Comparison of ENCODE assay signal across 8 cellular contexts in genomic region chr22:39471421-39472141, GRCh38. TPM values are rescaled to one million over a fixed set of nuclear protein-coding genes. Genes with fewer than 3 reads are reported as not detected.
DNase-seq lines count a peak whose midpoint lies in the region; ATAC-seq and TF ChIP-seq lines count a peak whose summit lies in the region.

No MANE protein-coding gene starts in this region.

- H3K4me1 Mint-ChIP-seq in activated T-cell treated with anti-CD3 and anti-CD28 coated beads, Interleukin-2, amount 50 U/mL, for 4 hours (ENCODE audit: low read depth), result peaks cover 19% of the 10 kb centered on the region
- H3K4me1 Mint-ChIP-seq in activated T-helper 1 cell treated with anti-CD3 and anti-CD28 coated beads, Interleukin-12 subunit alpha, Interleukin-12 subunit beta, Interleukin-2, Interleukin-4 antibody, amounts not matched to agents 30 ng/mL and 10 ng/mL and 1 ng/mL, durations not matched to agents 14 hours and 24 hours and 36 hours (ENCODE audit: low read depth), result peaks cover 28% of the 10 kb centered on the region

- TF ChIP-seq CTCF in upper lobe of left lung (IDR thresholded peaks at IDR 0.05), result peak in 1 of 6 experiments; percentile 18

- peak overlapping the region; percentile 82 to 90 (median 84) for H3K27ac ChIP-seq in upper lobe of left lung

- TF ChIP-seq EP300 in upper lobe of left lung (IDR thresholded peaks at IDR 0.05), result peak in 1 of 4 donors; percentile 3

- peak in 2 of 4 donors; percentile 9 to 11 for TF ChIP-seq POLR2A in upper lobe of left lung (IDR thresholded peaks at IDR 0.05)

- ATAC-seq in activated T-cell treated with anti-CD3 and anti-CD28 coated beads, Interleukin-2, amount 50 U/mL, for 4 hours, result peak; percentile 66 to 71
- ATAC-seq in HG03175 (IDR thresholded peaks at IDR 0.05; ENCODE audit: unreplicated experiment) (peak; percentile 61), upper lobe of left lung (ENCODE audit: low FRiP score in 2 of 2) (peak; percentile 41 to 60)

- no peaks in the 10 kb centered on the region for H3K9me3 Mint-ChIP-seq in activated T-cell treated with anti-CD3 and anti-CD28 coated beads, Interleukin-2, amount 50 U/mL, for 4 hours
- no peaks in the 10 kb centered on the region for H3K9me3 Mint-ChIP-seq in activated T-helper 1 cell treated with anti-CD3 and anti-CD28 coated beads, Interleukin-12 subunit alpha, Interleukin-12 subunit beta, Interleukin-2, Interleukin-4 antibody, amounts not matched to agents 30 ng/mL and 10 ng/mL and 1 ng/mL, durations not matched to agents 14 hours and 24 hours and 36 hours

- intact Hi-C loops in activated T-helper 1 cell treated with anti-CD3 and anti-CD28 coated beads, Interleukin-12 subunit alpha, Interleukin-12 subunit beta, Interleukin-2, Interleukin-4 antibody, amounts not matched to agents 30 ng/mL and 10 ng/mL and 1 ng/mL, durations not matched to agents 14 hours and 24 hours and 36 hours (cut with micrococcal nuclease), result no loop called here

- peak overlapping the region; percentile 67 for H3K27ac Mint-ChIP-seq in activated T-helper 1 cell treated with anti-CD3 and anti-CD28 coated beads, Interleukin-12 subunit alpha, Interleukin-12 subunit beta, Interleukin-2, Interleukin-4 antibody, amounts not matched to agents 30 ng/mL and 10 ng/mL and 1 ng/mL, durations not matched to agents 14 hours and 24 hours and 36 hours

- H3K4me1 ChIP-seq in upper lobe of left lung, result peaks cover 47 to 63% (median 62%) of the 10 kb centered on the region in 4 donors

- no peak for DNase-seq in activated T-cell treated with anti-CD3 and anti-CD28 coated beads, Interleukin-2, amount 50 U/mL, for 4 hours
- no peak for DNase-seq in activated T-cell treated with anti-CD3 and anti-CD28 coated beads, Interleukin-2, amount 50 U/mL, for 1 hour
- DNase-seq in activated T-helper 1 cell treated with anti-CD3 and anti-CD28 coated beads, Interleukin-12 subunit alpha, Interleukin-12 subunit beta, Interleukin-2, Interleukin-4 antibody, amounts not matched to agents 30 ng/mL and 10 ng/mL and 1 ng/mL, durations not matched to agents 14 hours and 24 hours and 36 hours (ENCODE audit: low spot score), result peak; percentile 27
- DNase-seq in kidney glomerular epithelial cell (lab: John Stamatoyannopoulos, UW), result peak; percentile 75
- DNase-seq in upper lobe of left lung, result peak in 1 of 2 donors; percentile 47
- DNase-seq in NCI-H2227 (lab: John Stamatoyannopoulos, UW; ENCODE audit: unreplicated experiment), result no peak
- DNase-seq in NCI-H1930 (lab: John Stamatoyannopoulos, UW), result no peak

- no peaks in the 10 kb centered on the region for H3K36me3 Mint-ChIP-seq in activated T-cell treated with anti-CD3 and anti-CD28 coated beads, Interleukin-2, amount 50 U/mL, for 4 hours (ENCODE audit: insufficient read depth)
- H3K36me3 Mint-ChIP-seq in activated T-helper 1 cell treated with anti-CD3 and anti-CD28 coated beads, Interleukin-12 subunit alpha, Interleukin-12 subunit beta, Interleukin-2, Interleukin-4 antibody, amounts not matched to agents 30 ng/mL and 10 ng/mL and 1 ng/mL, durations not matched to agents 14 hours and 24 hours and 36 hours (ENCODE audit: low read depth), result no peaks in the 10 kb centered on the region

- H3K4me3 ChIP-seq in upper lobe of left lung, result peak overlapping the region in 1 of 4 donors; percentile 23

- no peaks in the 10 kb centered on the region for H3K27me3 ChIP-seq in upper lobe of left lung

- no peaks in the 10 kb centered on the region for H3K36me3 ChIP-seq in upper lobe of left lung

- WGBS in upper lobe of left lung, 2 donors, result 10 to 16% methylated on average over 8 to 13 of the region's 13 CpGs

- H3K27me3 Mint-ChIP-seq in activated T-cell treated with anti-CD3 and anti-CD28 coated beads, Interleukin-2, amount 50 U/mL, for 4 hours (ENCODE audit: low read depth), result peaks cover 4% of the 10 kb centered on the region
- H3K27me3 Mint-ChIP-seq in activated T-helper 1 cell treated with anti-CD3 and anti-CD28 coated beads, Interleukin-12 subunit alpha, Interleukin-12 subunit beta, Interleukin-2, Interleukin-4 antibody, amounts not matched to agents 30 ng/mL and 10 ng/mL and 1 ng/mL, durations not matched to agents 14 hours and 24 hours and 36 hours (ENCODE audit: insufficient read depth), result no peaks in the 10 kb centered on the region

- no peaks in the 10 kb centered on the region for H3K9me3 ChIP-seq in upper lobe of left lung

- no peak overlapping the region for H3K4me3 Mint-ChIP-seq in activated T-cell treated with anti-CD3 and anti-CD28 coated beads, Interleukin-2, amount 50 U/mL, for 4 hours
- H3K4me3 Mint-ChIP-seq in activated T-helper 1 cell treated with anti-CD3 and anti-CD28 coated beads, Interleukin-12 subunit alpha, Interleukin-12 subunit beta, Interleukin-2, Interleukin-4 antibody, amounts not matched to agents 30 ng/mL and 10 ng/mL and 1 ng/mL, durations not matched to agents 14 hours and 24 hours and 36 hours, result peak overlapping the region; percentile 52

RNA-seq across cellular contexts. Expression of gene MGAT3, which starts 14.8 kb away (rescaled TPM):
- under 1 TPM; 0.30 to 0.90 (median 0.40) TPM for total RNA-seq in activated T-cell treated with anti-CD3 and anti-CD28 coated beads, Interleukin-2, amount 50 U/mL, for 4 hours
- 1.2 TPM in 2 replicates for total RNA-seq in activated T-helper 1 cell treated with anti-CD3 and anti-CD28 coated beads, Interleukin-12 subunit alpha, Interleukin-12 subunit beta, Interleukin-2, Interleukin-4 antibody, amounts not matched to agents 30 ng/mL and 10 ng/mL and 1 ng/mL, durations not matched to agents 14 hours and 24 hours and 36 hours
- 10 to 100 TPM in 5 of 6 donors, 1 to 10 TPM in 1; 5.2 to 45.0 (median 26.0) TPM for total RNA-seq in upper lobe of left lung

RNA-seq across cellular contexts. Expression of gene MIEF1, which starts 30.5 kb away (rescaled TPM):
- total RNA-seq in activated T-cell treated with anti-CD3 and anti-CD28 coated beads, Interleukin-2, amount 50 U/mL, for 4 hours, result 10 to 100 TPM; 69.9 to 76.6 (median 70.7) TPM
- total RNA-seq in activated T-helper 1 cell treated with anti-CD3 and anti-CD28 coated beads, Interleukin-12 subunit alpha, Interleukin-12 subunit beta, Interleukin-2, Interleukin-4 antibody, amounts not matched to agents 30 ng/mL and 10 ng/mL and 1 ng/mL, durations not matched to agents 14 hours and 24 hours and 36 hours, result 59.4 and 60.2 TPM in 2 replicates
- 10 to 100 TPM; 10.5 to 35.3 (median 25.6) TPM for total RNA-seq in upper lobe of left lung

RNA-seq across cellular contexts. Expression of gene ATF4, which starts 48.8 kb away (rescaled TPM):
- total RNA-seq in activated T-cell treated with anti-CD3 and anti-CD28 coated beads, Interleukin-2, amount 50 U/mL, for 4 hours, result 100 to 1,000 TPM; 611 to 673 (median 650) TPM
- 387 and 390 TPM in 2 replicates for total RNA-seq in activated T-helper 1 cell treated with anti-CD3 and anti-CD28 coated beads, Interleukin-12 subunit alpha, Interleukin-12 subunit beta, Interleukin-2, Interleukin-4 antibody, amounts not matched to agents 30 ng/mL and 10 ng/mL and 1 ng/mL, durations not matched to agents 14 hours and 24 hours and 36 hours
- 100 to 1,000 TPM; 255 to 402 (median 364) TPM for total RNA-seq in upper lobe of left lung

Comparison
In these comparisons a context has a peak if more than half of its experiments do, and no peak if none do; other contexts are left out.
1. DNase-seq: peak in activated T-helper 1 cell treated with anti-CD3 and anti-CD28 coated beads, Interleukin-12 subunit alpha, Interleukin-12 subunit beta, Interleukin-2, Interleukin-4 antibody, amounts not matched to agents 30 ng/mL and 10 ng/mL and 1 ng/mL, durations not matched to agents 14 hours and 24 hours and 36 hours (single experiment) and kidney glomerular epithelial cell (single experiment); none in activated T-cell treated with anti-CD3 and anti-CD28 coated beads, Interleukin-2, amount 50 U/mL, for 4 hours (single experiment), activated T-cell treated with anti-CD3 and anti-CD28 coated beads, Interleukin-2, amount 50 U/mL, for 1 hour (single experiment), NCI-H2227 (single experiment) and NCI-H1930 (0 of 2).
2. Peak in every context shown above with its lines, with median percentiles within 50 percentile points of each other: ATAC-seq.